2 cellular contexts compared by ENCODE assay signal in the genomic region with DNA sequence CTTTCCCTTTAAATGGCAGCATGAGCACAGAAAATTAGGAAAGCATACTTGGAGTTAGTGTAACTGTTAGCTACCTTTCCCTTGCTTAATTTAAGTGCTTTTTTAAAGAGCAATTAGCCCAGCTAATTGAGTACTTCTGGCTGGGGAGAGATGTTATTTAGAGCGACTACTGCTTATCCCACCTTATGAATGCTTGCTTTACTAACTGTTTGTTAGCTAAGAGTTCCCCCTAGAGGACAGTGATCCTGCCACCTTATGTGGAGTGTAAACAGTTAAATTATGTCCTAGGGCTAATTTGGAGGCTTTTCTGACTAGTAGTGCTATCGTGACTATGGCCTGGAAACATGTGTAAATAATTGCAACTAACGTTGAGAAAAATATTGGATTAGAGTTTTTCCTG.
TF ChIP-seq lines count a peak whose summit lies in the region.

No MANE protein-coding gene starts in this region.

TF ChIP-seq in GM23338, 12 proteins besides CTCF, POLR2A, EP300 and RAD21 (continues in another document):
- TF ChIP-seq, protein P1, sequence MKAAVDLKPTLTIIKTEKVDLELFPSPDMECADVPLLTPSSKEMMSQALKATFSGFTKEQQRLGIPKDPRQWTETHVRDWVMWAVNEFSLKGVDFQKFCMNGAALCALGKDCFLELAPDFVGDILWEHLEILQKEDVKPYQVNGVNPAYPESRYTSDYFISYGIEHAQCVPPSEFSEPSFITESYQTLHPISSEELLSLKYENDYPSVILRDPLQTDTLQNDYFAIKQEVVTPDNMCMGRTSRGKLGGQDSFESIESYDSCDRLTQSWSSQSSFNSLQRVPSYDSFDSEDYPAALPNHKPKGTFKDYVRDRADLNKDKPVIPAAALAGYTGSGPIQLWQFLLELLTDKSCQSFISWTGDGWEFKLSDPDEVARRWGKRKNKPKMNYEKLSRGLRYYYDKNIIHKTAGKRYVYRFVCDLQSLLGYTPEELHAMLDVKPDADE (IDR thresholded peaks at IDR 0.05) = no peak
- TF ChIP-seq, protein P2, sequence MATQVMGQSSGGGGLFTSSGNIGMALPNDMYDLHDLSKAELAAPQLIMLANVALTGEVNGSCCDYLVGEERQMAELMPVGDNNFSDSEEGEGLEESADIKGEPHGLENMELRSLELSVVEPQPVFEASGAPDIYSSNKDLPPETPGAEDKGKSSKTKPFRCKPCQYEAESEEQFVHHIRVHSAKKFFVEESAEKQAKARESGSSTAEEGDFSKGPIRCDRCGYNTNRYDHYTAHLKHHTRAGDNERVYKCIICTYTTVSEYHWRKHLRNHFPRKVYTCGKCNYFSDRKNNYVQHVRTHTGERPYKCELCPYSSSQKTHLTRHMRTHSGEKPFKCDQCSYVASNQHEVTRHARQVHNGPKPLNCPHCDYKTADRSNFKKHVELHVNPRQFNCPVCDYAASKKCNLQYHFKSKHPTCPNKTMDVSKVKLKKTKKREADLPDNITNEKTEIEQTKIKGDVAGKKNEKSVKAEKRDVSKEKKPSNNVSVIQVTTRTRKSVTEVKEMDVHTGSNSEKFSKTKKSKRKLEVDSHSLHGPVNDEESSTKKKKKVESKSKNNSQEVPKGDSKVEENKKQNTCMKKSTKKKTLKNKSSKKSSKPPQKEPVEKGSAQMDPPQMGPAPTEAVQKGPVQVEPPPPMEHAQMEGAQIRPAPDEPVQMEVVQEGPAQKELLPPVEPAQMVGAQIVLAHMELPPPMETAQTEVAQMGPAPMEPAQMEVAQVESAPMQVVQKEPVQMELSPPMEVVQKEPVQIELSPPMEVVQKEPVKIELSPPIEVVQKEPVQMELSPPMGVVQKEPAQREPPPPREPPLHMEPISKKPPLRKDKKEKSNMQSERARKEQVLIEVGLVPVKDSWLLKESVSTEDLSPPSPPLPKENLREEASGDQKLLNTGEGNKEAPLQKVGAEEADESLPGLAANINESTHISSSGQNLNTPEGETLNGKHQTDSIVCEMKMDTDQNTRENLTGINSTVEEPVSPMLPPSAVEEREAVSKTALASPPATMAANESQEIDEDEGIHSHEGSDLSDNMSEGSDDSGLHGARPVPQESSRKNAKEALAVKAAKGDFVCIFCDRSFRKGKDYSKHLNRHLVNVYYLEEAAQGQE (IDR thresholded peaks at IDR 0.05; ENCODE audit: unreplicated experiment) = no peak
- no peak for TF ChIP-seq EZH2 (IDR thresholded peaks at IDR 0.05; ENCODE audit: low read depth, unreplicated experiment)
- no peak for TF ChIP-seq STAT1 (IDR thresholded peaks at IDR 0.05; ENCODE audit: unreplicated experiment)
- TF ChIP-seq POLR2AphosphoS5 (IDR thresholded peaks at IDR 0.05; ENCODE audit: low read depth) = no peak
- TF ChIP-seq NANOG (IDR thresholded peaks at IDR 0.05; ENCODE audit: borderline replicate concordance) = no peak
- no peak for TF ChIP-seq CREB1 (CRISPR knock-in tag; IDR thresholded peaks at IDR 0.05; ENCODE audit: low read depth)
- no peak for TF ChIP-seq JUNB (IDR thresholded peaks at IDR 0.05; ENCODE audit: unreplicated experiment)
- TF ChIP-seq, protein P3, sequence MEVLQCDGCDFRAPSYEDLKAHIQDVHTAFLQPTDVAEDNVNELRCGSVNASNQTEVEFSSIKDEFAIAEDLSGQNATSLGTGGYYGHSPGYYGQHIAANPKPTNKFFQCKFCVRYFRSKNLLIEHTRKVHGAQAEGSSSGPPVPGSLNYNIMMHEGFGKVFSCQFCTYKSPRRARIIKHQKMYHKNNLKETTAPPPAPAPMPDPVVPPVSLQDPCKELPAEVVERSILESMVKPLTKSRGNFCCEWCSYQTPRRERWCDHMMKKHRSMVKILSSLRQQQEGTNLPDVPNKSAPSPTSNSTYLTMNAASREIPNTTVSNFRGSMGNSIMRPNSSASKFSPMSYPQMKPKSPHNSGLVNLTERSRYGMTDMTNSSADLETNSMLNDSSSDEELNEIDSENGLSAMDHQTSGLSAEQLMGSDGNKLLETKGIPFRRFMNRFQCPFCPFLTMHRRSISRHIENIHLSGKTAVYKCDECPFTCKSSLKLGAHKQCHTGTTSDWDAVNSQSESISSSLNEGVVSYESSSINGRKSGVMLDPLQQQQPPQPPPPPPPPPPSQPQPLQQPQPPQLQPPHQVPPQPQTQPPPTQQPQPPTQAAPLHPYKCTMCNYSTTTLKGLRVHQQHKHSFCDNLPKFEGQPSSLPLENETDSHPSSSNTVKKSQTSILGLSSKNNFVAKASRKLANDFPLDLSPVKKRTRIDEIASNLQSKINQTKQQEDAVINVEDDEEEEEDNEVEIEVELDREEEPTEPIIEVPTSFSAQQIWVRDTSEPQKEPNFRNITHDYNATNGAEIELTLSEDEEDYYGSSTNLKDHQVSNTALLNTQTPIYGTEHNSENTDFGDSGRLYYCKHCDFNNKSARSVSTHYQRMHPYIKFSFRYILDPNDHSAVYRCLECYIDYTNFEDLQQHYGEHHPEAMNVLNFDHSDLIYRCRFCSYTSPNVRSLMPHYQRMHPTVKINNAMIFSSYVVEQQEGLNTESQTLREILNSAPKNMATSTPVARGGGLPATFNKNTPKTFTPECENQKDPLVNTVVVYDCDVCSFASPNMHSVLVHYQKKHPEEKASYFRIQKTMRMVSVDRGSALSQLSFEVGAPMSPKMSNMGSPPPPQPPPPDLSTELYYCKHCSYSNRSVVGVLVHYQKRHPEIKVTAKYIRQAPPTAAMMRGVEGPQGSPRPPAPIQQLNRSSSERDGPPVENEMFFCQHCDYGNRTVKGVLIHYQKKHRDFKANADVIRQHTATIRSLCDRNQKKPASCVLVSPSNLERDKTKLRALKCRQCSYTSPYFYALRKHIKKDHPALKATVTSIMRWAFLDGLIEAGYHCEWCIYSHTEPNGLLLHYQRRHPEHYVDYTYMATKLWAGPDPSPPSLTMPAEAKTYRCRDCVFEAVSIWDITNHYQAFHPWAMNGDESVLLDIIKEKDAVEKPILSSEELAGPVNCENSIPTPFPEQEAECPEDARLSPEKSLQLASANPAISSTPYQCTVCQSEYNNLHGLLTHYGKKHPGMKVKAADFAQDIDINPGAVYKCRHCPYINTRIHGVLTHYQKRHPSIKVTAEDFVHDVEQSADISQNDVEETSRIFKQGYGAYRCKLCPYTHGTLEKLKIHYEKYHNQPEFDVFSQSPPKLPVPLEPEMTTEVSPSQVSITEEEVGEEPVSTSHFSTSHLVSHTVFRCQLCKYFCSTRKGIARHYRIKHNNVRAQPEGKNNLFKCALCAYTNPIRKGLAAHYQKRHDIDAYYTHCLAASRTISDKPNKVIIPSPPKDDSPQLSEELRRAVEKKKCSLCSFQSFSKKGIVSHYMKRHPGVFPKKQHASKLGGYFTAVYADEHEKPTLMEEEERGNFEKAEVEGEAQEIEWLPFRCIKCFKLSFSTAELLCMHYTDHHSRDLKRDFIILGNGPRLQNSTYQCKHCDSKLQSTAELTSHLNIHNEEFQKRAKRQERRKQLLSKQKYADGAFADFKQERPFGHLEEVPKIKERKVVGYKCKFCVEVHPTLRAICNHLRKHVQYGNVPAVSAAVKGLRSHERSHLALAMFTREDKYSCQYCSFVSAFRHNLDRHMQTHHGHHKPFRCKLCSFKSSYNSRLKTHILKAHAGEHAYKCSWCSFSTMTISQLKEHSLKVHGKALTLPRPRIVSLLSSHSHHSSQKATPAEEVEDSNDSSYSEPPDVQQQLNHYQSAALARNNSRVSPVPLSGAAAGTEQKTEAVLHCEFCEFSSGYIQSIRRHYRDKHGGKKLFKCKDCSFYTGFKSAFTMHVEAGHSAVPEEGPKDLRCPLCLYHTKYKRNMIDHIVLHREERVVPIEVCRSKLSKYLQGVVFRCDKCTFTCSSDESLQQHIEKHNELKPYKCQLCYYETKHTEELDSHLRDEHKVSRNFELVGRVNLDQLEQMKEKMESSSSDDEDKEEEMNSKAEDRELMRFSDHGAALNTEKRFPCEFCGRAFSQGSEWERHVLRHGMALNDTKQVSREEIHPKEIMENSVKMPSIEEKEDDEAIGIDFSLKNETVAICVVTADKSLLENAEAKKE (CRISPR knock-in tag; IDR thresholded peaks at IDR 0.05) = no peak
- no peak for TF ChIP-seq ZNF114 (CRISPR knock-in tag; IDR thresholded peaks at IDR 0.05)

TF ChIP-seq in H1, 55 proteins besides CTCF, POLR2A, EP300 and RAD21:
- TF ChIP-seq, protein P4, sequence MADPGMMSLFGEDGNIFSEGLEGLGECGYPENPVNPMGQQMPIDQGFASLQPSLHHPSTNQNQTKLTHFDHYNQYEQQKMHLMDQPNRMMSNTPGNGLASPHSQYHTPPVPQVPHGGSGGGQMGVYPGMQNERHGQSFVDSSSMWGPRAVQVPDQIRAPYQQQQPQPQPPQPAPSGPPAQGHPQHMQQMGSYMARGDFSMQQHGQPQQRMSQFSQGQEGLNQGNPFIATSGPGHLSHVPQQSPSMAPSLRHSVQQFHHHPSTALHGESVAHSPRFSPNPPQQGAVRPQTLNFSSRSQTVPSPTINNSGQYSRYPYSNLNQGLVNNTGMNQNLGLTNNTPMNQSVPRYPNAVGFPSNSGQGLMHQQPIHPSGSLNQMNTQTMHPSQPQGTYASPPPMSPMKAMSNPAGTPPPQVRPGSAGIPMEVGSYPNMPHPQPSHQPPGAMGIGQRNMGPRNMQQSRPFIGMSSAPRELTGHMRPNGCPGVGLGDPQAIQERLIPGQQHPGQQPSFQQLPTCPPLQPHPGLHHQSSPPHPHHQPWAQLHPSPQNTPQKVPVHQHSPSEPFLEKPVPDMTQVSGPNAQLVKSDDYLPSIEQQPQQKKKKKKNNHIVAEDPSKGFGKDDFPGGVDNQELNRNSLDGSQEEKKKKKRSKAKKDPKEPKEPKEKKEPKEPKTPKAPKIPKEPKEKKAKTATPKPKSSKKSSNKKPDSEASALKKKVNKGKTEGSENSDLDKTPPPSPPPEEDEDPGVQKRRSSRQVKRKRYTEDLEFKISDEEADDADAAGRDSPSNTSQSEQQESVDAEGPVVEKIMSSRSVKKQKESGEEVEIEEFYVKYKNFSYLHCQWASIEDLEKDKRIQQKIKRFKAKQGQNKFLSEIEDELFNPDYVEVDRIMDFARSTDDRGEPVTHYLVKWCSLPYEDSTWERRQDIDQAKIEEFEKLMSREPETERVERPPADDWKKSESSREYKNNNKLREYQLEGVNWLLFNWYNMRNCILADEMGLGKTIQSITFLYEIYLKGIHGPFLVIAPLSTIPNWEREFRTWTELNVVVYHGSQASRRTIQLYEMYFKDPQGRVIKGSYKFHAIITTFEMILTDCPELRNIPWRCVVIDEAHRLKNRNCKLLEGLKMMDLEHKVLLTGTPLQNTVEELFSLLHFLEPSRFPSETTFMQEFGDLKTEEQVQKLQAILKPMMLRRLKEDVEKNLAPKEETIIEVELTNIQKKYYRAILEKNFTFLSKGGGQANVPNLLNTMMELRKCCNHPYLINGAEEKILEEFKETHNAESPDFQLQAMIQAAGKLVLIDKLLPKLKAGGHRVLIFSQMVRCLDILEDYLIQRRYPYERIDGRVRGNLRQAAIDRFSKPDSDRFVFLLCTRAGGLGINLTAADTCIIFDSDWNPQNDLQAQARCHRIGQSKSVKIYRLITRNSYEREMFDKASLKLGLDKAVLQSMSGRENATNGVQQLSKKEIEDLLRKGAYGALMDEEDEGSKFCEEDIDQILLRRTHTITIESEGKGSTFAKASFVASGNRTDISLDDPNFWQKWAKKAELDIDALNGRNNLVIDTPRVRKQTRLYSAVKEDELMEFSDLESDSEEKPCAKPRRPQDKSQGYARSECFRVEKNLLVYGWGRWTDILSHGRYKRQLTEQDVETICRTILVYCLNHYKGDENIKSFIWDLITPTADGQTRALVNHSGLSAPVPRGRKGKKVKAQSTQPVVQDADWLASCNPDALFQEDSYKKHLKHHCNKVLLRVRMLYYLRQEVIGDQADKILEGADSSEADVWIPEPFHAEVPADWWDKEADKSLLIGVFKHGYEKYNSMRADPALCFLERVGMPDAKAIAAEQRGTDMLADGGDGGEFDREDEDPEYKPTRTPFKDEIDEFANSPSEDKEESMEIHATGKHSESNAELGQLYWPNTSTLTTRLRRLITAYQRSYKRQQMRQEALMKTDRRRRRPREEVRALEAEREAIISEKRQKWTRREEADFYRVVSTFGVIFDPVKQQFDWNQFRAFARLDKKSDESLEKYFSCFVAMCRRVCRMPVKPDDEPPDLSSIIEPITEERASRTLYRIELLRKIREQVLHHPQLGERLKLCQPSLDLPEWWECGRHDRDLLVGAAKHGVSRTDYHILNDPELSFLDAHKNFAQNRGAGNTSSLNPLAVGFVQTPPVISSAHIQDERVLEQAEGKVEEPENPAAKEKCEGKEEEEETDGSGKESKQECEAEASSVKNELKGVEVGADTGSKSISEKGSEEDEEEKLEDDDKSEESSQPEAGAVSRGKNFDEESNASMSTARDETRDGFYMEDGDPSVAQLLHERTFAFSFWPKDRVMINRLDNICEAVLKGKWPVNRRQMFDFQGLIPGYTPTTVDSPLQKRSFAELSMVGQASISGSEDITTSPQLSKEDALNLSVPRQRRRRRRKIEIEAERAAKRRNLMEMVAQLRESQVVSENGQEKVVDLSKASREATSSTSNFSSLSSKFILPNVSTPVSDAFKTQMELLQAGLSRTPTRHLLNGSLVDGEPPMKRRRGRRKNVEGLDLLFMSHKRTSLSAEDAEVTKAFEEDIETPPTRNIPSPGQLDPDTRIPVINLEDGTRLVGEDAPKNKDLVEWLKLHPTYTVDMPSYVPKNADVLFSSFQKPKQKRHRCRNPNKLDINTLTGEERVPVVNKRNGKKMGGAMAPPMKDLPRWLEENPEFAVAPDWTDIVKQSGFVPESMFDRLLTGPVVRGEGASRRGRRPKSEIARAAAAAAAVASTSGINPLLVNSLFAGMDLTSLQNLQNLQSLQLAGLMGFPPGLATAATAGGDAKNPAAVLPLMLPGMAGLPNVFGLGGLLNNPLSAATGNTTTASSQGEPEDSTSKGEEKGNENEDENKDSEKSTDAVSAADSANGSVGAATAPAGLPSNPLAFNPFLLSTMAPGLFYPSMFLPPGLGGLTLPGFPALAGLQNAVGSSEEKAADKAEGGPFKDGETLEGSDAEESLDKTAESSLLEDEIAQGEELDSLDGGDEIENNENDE (IDR thresholded peaks at IDR 0.05; ENCODE audit: insufficient replicate concordance, low read length) = no peak
- peak; percentile 58; the same call in 1 of the 2 replicates for TF ChIP-seq KDM1A (IDR thresholded peaks at IDR 0.05; ENCODE audit: borderline replicate concordance, low read length)
